ENCODE assay signal across 8 cellular contexts in the genomic region with DNA sequence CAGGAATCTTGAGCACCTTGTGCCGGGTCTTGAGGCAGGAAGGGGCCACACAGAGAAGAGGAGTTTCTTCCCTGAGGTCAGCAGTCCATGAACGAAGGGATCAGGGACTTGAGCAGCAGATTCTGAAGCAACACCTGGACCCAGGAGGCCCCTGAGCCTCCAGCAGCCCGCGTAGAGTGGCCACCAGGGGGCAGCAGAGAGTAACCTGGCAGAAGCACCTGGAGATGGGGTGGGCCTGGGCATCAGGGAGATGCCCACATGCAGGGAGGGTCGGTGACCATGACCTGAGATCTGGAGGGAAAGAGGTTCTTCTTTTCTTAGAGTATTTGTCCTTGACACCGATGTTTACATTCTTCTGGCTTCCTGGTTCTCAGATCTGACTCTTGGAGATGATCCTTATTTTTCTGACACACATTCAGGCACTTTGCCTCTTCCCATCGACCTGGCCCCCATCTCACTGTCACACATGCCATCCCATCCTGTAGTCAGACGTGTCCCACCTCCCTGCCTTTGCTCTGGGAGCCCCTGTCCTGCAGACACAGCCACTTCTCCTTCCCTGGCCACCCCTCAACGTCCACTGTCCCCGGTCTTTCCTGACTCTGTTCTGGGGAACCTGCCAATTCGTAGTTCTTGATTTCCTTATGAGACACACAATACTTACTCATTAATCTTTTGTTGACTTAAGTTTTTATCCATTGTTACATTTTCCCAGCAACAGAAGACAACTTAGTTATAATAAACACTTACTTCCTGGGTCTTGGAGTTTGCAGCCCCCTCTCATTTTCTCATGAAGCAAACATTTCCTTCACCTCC.
A peak's percentile ranks its signal among the peaks of the same experiment; 100 is the strongest.
DNase-seq lines count a peak whose midpoint lies in the region; ATAC-seq and TF ChIP-seq lines count a peak whose summit lies in the region.

No MANE protein-coding gene starts in this region.

- H3K36me3 ChIP-seq in ovary: no peaks in the 10 kb centered on the region

- no peak overlapping the region for H3K27ac Mint-ChIP-seq in type B pancreatic cell

- peak; percentile 42 to 66 (median 61) for TF ChIP-seq CTCF in ovary (IDR thresholded peaks at IDR 0.05)
- peak; percentile 90 for TF ChIP-seq CTCF in type B pancreatic cell (conservative IDR thresholded peaks at IDR 0.05)

- no peak overlapping the region for H3K27ac ChIP-seq in ovary

- no peaks in the 10 kb centered on the region for H3K9me3 ChIP-seq in ovary

- TF ChIP-seq EP300 in ovary (IDR thresholded peaks at IDR 0.05): no peak

- no peak overlapping the region for H3K4me3 ChIP-seq in ovary

- peaks cover 53% of the 10 kb centered on the region for H3K27me3 Mint-ChIP-seq in type B pancreatic cell

- 11 to 21% (median 12%) methylated on average over 11 of the region's 11 CpGs for WGBS in ovary, 3 donors

- intact Hi-C loops in ovary (cut with DNase I): loop anchor here in 1 of 4 donors (5.0 kb wide), 1 partner anchor 36 kb away; no protein-coding TSS in a partner anchor

- DNase-seq in NCI-H2227 (lab: John Stamatoyannopoulos, UW; ENCODE audit: unreplicated experiment) (peak; percentile 16), NCI-H2227 treated with DMSO at 0.1 percent for 48 hours (lab: John Stamatoyannopoulos, UW) (no peak), NCI-H69 (lab: John Stamatoyannopoulos, UW) (peak; percentile 54), activated T-cell treated with anti-CD3 and anti-CD28 coated beads for 48 hours (ENCODE audit: low read depth) (peak; percentile 65), fibroblast of gingiva (ENCODE audit: low read depth) (peak; percentile 70), ovary (peak; percentile 55 to 79 (median 69)), type B pancreatic cell (ENCODE audit: extremely low spot score, unreplicated experiment) (peak; percentile 77)

- no peaks in the 10 kb centered on the region for H3K9me3 Mint-ChIP-seq in type B pancreatic cell

- H3K36me3 Mint-ChIP-seq in type B pancreatic cell: no peaks in the 10 kb centered on the region

- no peaks in the 10 kb centered on the region for H3K4me1 Mint-ChIP-seq in type B pancreatic cell (ENCODE audit: unreplicated experiment)

- ATAC-seq in GM18520 (IDR thresholded peaks at IDR 0.05; ENCODE audit: unreplicated experiment): no peak

- H3K27me3 ChIP-seq in ovary: no peaks in the 10 kb centered on the region

- no peak for TF ChIP-seq POLR2A in ovary (IDR thresholded peaks at IDR 0.05)

- H3K4me1 ChIP-seq in ovary (ENCODE audit: insufficient read depth): peaks cover 10% of the 10 kb centered on the region

- H3K4me3 Mint-ChIP-seq in type B pancreatic cell: no peak overlapping the region
